In genomic region chr17:2391597-2392251, GRCh38 we compare ENCODE assay signal across 1 cellular context.
TF ChIP-seq lines count a peak whose summit lies in the region.

No MANE protein-coding gene starts in this region.

TF ChIP-seq in H1, 55 proteins besides CTCF, POLR2A, EP300 and RAD21:
- TF ChIP-seq CBX5 (IDR thresholded peaks at IDR 0.05; ENCODE audit: low read depth, low read length) (no peak), RFX5 (IDR thresholded peaks at IDR 0.05; ENCODE audit: borderline replicate concordance, low read depth, low read length) (no peak), SIRT6 (IDR thresholded peaks at IDR 0.05; ENCODE audit: low read length) (no peak), KDM5A (IDR thresholded peaks at IDR 0.05; ENCODE audit: low read length) (no peak), TAF1 (IDR thresholded peaks at IDR 0.05; ENCODE audit: low read depth, low read length) (no peak), JUND (IDR thresholded peaks at IDR 0.05; ENCODE audit: low read length) (no peak)
